ENCODE assay signal across 1 cellular context in the genomic region with DNA sequence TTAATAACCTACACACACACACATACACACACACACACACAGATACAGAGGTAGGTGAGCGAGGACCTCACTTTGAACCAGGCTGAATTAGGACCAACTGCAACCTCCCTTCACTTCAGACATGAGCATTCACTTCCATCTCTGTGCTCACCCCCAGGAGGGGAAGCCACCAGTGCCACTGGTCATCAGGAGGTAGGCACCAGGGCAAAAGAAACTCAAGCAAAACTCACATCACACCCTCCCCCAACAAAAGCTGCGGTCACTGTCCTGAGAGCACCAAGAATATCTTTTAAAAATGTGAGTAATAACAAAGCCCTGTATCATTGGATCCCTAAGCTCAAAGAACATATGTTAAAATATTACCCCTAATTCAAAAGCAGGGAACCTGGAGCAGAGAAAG.
TF ChIP-seq lines count a peak whose summit lies in the region.

No MANE protein-coding gene starts in this region.

TF ChIP-seq in H1, 55 proteins besides CTCF, POLR2A, EP300 and RAD21:
- TF ChIP-seq, protein P1, sequence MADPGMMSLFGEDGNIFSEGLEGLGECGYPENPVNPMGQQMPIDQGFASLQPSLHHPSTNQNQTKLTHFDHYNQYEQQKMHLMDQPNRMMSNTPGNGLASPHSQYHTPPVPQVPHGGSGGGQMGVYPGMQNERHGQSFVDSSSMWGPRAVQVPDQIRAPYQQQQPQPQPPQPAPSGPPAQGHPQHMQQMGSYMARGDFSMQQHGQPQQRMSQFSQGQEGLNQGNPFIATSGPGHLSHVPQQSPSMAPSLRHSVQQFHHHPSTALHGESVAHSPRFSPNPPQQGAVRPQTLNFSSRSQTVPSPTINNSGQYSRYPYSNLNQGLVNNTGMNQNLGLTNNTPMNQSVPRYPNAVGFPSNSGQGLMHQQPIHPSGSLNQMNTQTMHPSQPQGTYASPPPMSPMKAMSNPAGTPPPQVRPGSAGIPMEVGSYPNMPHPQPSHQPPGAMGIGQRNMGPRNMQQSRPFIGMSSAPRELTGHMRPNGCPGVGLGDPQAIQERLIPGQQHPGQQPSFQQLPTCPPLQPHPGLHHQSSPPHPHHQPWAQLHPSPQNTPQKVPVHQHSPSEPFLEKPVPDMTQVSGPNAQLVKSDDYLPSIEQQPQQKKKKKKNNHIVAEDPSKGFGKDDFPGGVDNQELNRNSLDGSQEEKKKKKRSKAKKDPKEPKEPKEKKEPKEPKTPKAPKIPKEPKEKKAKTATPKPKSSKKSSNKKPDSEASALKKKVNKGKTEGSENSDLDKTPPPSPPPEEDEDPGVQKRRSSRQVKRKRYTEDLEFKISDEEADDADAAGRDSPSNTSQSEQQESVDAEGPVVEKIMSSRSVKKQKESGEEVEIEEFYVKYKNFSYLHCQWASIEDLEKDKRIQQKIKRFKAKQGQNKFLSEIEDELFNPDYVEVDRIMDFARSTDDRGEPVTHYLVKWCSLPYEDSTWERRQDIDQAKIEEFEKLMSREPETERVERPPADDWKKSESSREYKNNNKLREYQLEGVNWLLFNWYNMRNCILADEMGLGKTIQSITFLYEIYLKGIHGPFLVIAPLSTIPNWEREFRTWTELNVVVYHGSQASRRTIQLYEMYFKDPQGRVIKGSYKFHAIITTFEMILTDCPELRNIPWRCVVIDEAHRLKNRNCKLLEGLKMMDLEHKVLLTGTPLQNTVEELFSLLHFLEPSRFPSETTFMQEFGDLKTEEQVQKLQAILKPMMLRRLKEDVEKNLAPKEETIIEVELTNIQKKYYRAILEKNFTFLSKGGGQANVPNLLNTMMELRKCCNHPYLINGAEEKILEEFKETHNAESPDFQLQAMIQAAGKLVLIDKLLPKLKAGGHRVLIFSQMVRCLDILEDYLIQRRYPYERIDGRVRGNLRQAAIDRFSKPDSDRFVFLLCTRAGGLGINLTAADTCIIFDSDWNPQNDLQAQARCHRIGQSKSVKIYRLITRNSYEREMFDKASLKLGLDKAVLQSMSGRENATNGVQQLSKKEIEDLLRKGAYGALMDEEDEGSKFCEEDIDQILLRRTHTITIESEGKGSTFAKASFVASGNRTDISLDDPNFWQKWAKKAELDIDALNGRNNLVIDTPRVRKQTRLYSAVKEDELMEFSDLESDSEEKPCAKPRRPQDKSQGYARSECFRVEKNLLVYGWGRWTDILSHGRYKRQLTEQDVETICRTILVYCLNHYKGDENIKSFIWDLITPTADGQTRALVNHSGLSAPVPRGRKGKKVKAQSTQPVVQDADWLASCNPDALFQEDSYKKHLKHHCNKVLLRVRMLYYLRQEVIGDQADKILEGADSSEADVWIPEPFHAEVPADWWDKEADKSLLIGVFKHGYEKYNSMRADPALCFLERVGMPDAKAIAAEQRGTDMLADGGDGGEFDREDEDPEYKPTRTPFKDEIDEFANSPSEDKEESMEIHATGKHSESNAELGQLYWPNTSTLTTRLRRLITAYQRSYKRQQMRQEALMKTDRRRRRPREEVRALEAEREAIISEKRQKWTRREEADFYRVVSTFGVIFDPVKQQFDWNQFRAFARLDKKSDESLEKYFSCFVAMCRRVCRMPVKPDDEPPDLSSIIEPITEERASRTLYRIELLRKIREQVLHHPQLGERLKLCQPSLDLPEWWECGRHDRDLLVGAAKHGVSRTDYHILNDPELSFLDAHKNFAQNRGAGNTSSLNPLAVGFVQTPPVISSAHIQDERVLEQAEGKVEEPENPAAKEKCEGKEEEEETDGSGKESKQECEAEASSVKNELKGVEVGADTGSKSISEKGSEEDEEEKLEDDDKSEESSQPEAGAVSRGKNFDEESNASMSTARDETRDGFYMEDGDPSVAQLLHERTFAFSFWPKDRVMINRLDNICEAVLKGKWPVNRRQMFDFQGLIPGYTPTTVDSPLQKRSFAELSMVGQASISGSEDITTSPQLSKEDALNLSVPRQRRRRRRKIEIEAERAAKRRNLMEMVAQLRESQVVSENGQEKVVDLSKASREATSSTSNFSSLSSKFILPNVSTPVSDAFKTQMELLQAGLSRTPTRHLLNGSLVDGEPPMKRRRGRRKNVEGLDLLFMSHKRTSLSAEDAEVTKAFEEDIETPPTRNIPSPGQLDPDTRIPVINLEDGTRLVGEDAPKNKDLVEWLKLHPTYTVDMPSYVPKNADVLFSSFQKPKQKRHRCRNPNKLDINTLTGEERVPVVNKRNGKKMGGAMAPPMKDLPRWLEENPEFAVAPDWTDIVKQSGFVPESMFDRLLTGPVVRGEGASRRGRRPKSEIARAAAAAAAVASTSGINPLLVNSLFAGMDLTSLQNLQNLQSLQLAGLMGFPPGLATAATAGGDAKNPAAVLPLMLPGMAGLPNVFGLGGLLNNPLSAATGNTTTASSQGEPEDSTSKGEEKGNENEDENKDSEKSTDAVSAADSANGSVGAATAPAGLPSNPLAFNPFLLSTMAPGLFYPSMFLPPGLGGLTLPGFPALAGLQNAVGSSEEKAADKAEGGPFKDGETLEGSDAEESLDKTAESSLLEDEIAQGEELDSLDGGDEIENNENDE (IDR thresholded peaks at IDR 0.05; ENCODE audit: insufficient replicate concordance, low read length) = no peak
- TF ChIP-seq KDM1A (IDR thresholded peaks at IDR 0.05; ENCODE audit: borderline replicate concordance, low read length) (no peak), NRF1 (IDR thresholded peaks at IDR 0.05; ENCODE audit: low read depth, low read length) (no peak), CBX5 (IDR thresholded peaks at IDR 0.05; ENCODE audit: low read depth, low read length) (no peak), TAF1 (IDR thresholded peaks at IDR 0.05; ENCODE audit: low read depth, low read length) (no peak), NANOG (IDR thresholded peaks at IDR 0.05; ENCODE audit: insufficient read depth, low read depth, low read length, poor library complexity, severe bottlenecking) (no peak)
TF ChIP-seq in H1: peak in this region for 0.
